In genomic region chr3:111691293-111691909, GRCh38 we compare ENCODE assay signal across 1 cellular context.
TF ChIP-seq lines count a peak whose summit lies in the region.

No MANE protein-coding gene starts in this region.

TF ChIP-seq in HepG2, 621 proteins besides CTCF, POLR2A, EP300 and RAD21 (continued from another document):
- TF ChIP-seq ARID2 (CRISPR knock-in tag; IDR thresholded peaks at IDR 0.05; ENCODE audit: borderline replicate concordance): no peak
